12 cellular contexts compared by ENCODE assay signal in the genomic region with DNA sequence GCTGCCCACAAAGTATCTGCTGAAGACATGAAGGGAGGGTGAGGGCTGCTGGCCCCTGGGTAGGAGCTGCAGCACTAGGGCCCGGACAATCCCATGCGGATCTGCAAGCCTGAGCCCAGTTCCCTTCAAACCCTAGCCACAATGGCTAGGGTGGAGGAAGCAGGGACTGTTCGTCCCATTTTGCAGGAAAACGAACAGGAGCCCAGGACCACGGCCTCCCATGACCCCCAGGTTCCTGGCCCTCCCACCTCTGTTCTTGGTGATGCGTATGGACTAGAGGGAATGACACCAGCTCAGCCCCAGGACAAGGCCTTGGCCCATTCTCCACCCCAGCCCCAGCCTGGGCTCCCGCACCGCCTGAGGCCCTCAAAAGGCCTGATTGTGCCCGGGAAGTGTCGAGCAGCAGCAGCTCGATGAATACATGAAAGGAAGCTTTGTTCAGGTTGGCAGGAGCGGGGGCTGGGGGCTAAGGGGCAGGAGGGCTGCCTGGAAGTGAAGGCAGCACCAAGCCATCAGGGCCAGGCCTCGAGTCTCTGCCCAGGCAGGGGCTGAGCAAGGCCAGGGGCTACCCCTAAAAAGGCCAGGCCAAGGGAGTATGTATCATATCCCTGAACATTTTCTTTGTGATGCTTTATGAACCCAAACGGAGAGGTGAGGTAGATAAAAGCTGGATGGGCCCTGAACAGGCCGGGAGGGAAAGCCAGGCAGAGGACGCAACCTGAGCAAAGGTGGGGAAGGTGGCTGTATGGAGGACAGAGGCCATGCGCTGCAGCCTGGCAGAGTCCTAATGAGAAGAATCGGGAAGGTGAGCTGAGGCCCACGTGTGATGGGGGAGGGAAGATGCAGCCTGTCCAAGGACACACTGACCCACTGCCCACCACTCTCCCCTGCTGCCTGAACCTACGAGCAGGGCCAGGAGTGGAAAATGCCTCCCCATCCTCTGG. TPM values are rescaled to one million over a fixed set of nuclear protein-coding genes. Genes with fewer than 3 reads are reported as not detected.
DNase-seq lines count a peak whose midpoint lies in the region; TF ChIP-seq lines count a peak whose summit lies in the region.
"Had no signal": no experiment of that assay in that cellular context is flagged by ENCODE, and none has a peak within 500 bp of the region (broad histone marks: within the 10 kb centered on the region; RNA-seq: fewer than 3 reads in every experiment).

No MANE protein-coding gene starts in this region.

- no peaks in the 10 kb centered on the region for H3K27me3 Mint-ChIP-seq in Caco-2 (ENCODE audit: insufficient read depth, unreplicated experiment)

- POLR2A ChIA-PET in Caco-2 (lab: Charles Lee): no interaction called here

- intact Hi-C loops in dorsolateral prefrontal cortex (cut with DNase I): no loop called here
- intact Hi-C loops in Caco-2 (cut with micrococcal nuclease; ENCODE audit: unreplicated experiment): no loop called here

- H3K27ac ChIP-seq in dorsolateral prefrontal cortex: peak overlapping the region; percentile 76 to 100 (median 98)
- no peak overlapping the region for H3K27ac ChIP-seq in effector memory CD4-positive, alpha-beta T cell (ENCODE audit: insufficient read depth, low read length, poor library complexity, severe bottlenecking)
- H3K27ac ChIP-seq: thyroid gland had no signal

- peaks cover 33% of the 10 kb centered on the region for H3K36me3 Mint-ChIP-seq in Caco-2 (ENCODE audit: insufficient read depth, unreplicated experiment)

- peaks cover 44% of the 10 kb centered on the region for H3K4me1 Mint-ChIP-seq in Caco-2 (ENCODE audit: low read depth, unreplicated experiment)

- peak; percentile 70 for DNase-seq in COLO829 (ENCODE audit: low spot score)
- peak; percentile 14 for DNase-seq in NCI-H526 treated with DMSO at 0.1 percent for 48 hours (lab: John Stamatoyannopoulos, UW)
- DNase-seq in dorsolateral prefrontal cortex: peak in 9 of 10 donors; percentile 78 to 95 (median 93)
- DNase-seq in occipital lobe (lab: John Stamatoyannopoulos, UW): peak; percentile 84
- DNase-seq in HuH-7.5 (ENCODE audit: low spot score): no peak
- no peak for DNase-seq in NCI-H510A treated with DMSO at 0.1 percent for 48 hours (lab: John Stamatoyannopoulos, UW)
- DNase-seq in effector memory CD4-positive, alpha-beta T cell: no peak
- DNase-seq in Caco-2: no peak
- DNase-seq: stimulated activated CD4-positive, alpha-beta T cell treated with anti-CD3 and anti-CD28 coated beads, Interleukin-2, amount 100 ng/mL, for 24 hours; thyroid gland had no signal

- H3K9me3 Mint-ChIP-seq in Caco-2 (ENCODE audit: unreplicated experiment): no peaks in the 10 kb centered on the region

- no peaks in the 10 kb centered on the region for H3K36me3 ChIP-seq in effector memory CD4-positive, alpha-beta T cell (ENCODE audit: control insufficient read depth, insufficient read depth, low read length)
- peaks cover 2% of the 10 kb centered on the region for H3K36me3 ChIP-seq in Caco-2 (ENCODE audit: control insufficient read depth, insufficient read depth, low read length)
- H3K36me3 ChIP-seq: thyroid gland had no signal

- peak in 3 of 56 donors; percentile 9 to 12 (median 9) for TF ChIP-seq CTCF in dorsolateral prefrontal cortex (IDR thresholded peaks at IDR 0.05 in 54 of 56, conservative IDR thresholded peaks at IDR 0.05 in 2 of 56; ENCODE audit: low read depth in 1 of 56, partially characterized antibody in 56 of 56)
- TF ChIP-seq CTCF in Caco-2 (IDR thresholded peaks at IDR 0.05; ENCODE audit: insufficient read depth in 1 of 2, low read depth in 1 of 2, low read length in 1 of 2, severe bottlenecking in 1 of 2, unreplicated experiment in 1 of 2): no peak

- no peaks in the 10 kb centered on the region for H3K4me1 ChIP-seq in effector memory CD4-positive, alpha-beta T cell (ENCODE audit: control insufficient read depth, insufficient read depth, low read length, poor library complexity, severe bottlenecking)
- H3K4me1 ChIP-seq in Caco-2: peaks cover 43% of the 10 kb centered on the region
- H3K4me1 ChIP-seq: thyroid gland had no signal

- H3K27me3 ChIP-seq in dorsolateral prefrontal cortex (no peaks in the 10 kb centered on the region), Caco-2 (replicated peaks; ENCODE audit: control insufficient read depth, insufficient read depth, low read length) (no peaks in the 10 kb centered on the region)
- H3K27me3 ChIP-seq in effector memory CD4-positive, alpha-beta T cell (replicated peaks; ENCODE audit: control insufficient read depth, insufficient read depth, low read length, poor library complexity, severe bottlenecking): no peaks in the 10 kb centered on the region
- H3K27me3 ChIP-seq: thyroid gland had no signal

- peak overlapping the region in 20 of 59 donors; percentile 2 to 37 (median 16) for H3K4me3 ChIP-seq in dorsolateral prefrontal cortex
- no peak overlapping the region for H3K4me3 ChIP-seq in effector memory CD4-positive, alpha-beta T cell (ENCODE audit: insufficient read depth, low read depth, low read length, poor library complexity, severe bottlenecking)
- no peak overlapping the region for H3K4me3 ChIP-seq in Caco-2 (ENCODE audit: low read depth, low read length)
- H3K4me3 ChIP-seq: thyroid gland had no signal

- H3K9me3 ChIP-seq in effector memory CD4-positive, alpha-beta T cell (ENCODE audit: control insufficient read depth, low read length): no peaks in the 10 kb centered on the region
- H3K9me3 ChIP-seq in Caco-2: no peaks in the 10 kb centered on the region
- H3K9me3 ChIP-seq: thyroid gland had no signal

- CTCF ChIA-PET in Caco-2 (lab: Charles Lee): no interaction called here

- no peak overlapping the region for H3K4me3 Mint-ChIP-seq in Caco-2 (ENCODE audit: unreplicated experiment)

- no peak overlapping the region for H3K27ac Mint-ChIP-seq in Caco-2 (ENCODE audit: unreplicated experiment)

- no TSS peak for BruUV-seq in Caco-2 (replicated peaks; lab: Mats Ljungman, UMichigan)

RNA-seq across cellular contexts. Expression of gene SEMA7A, which starts 12.2 kb away (rescaled TPM):
- 100 to 1,000 TPM in 2 of 120 experiments, 10 to 100 TPM in 118; 34.1 to 116 (median 63.6) TPM for total RNA-seq in dorsolateral prefrontal cortex
- total RNA-seq in occipital lobe: 51.5 TPM
- total RNA-seq in Caco-2 (2022): 31.4 and 38.1 TPM in 2 replicates

RNA-seq across cellular contexts. Expression of gene UBL7, which starts 39.4 kb away (rescaled TPM):
- total RNA-seq in dorsolateral prefrontal cortex (100 to 1,000 TPM in 1 of 120 experiments, 10 to 100 TPM in 119; 46.8 to 107 (median 78.1) TPM), occipital lobe (31.2 TPM), Caco-2 (2022) (31.4 and 34.4 TPM in 2 replicates)

RNA-seq across cellular contexts. Expression of gene CYP11A1, which starts 54.1 kb away (rescaled TPM):
- total RNA-seq in dorsolateral prefrontal cortex: 1 to 10 TPM in 106 of 120 experiments, under 1 TPM in 14; 0.37 to 5.5 (median 2.0) TPM
- total RNA-seq in occipital lobe: not detected
- 0.56 TPM in 1 of 2 replicates, not detected in the other for total RNA-seq in Caco-2 (2022)
- total RNA-seq: glomerular endothelial cell; T-helper 2 cell treated with Interferon-gamma antibody and Interleukin-4, amounts not matched to agents 100 ng/mL and 5 ng/mL, for 36 hours had no signal

Comparison
In these comparisons a context has a peak if more than half of its experiments do, and no peak if none do; other contexts are left out.
1. DNase-seq: peak in COLO829 (single experiment), NCI-H526 treated with DMSO at 0.1 percent for 48 hours (single experiment), dorsolateral prefrontal cortex (9 of 10) and occipital lobe (single experiment); none in HuH-7.5 (single experiment), NCI-H510A treated with DMSO at 0.1 percent for 48 hours (single experiment), effector memory CD4-positive, alpha-beta T cell (0 of 3) and Caco-2 (0 of 2).